Comparison of ENCODE assay signal across 18 cellular contexts in the genomic region with DNA sequence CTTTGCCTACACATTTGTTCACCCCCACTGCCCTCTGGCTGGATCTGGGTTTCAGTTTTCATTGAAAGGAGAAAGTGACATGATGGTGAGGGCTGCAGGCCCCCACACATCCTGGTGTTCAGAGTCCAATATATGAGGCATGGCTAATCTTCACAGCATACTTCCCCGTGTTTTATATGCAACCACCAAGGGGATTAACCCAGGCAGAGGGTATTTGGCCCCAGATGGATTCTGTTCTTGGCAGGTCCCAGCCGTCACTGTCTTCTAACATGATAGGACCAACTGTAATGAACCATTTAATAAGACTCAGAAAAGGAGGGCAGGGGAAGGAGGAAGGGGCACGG. TPM values are rescaled to one million over a fixed set of nuclear protein-coding genes. Genes with fewer than 3 reads are reported as not detected.
DNase-seq lines count a peak whose midpoint lies in the region; ATAC-seq and TF ChIP-seq lines count a peak whose summit lies in the region.
"Had no signal": no experiment of that assay in that cellular context is flagged by ENCODE, and none has a peak within 500 bp of the region (broad histone marks: within the 10 kb centered on the region; RNA-seq: fewer than 3 reads in every experiment).

No MANE protein-coding gene starts in this region.

- ATAC-seq in left cardiac atrium = no peak
- ATAC-seq in SK-N-SH treated with all-trans-retinoic acid at 6 μM for 48 hours = peak; percentile 36; the same call in 2 of the 3 replicates
- ATAC-seq: body of pancreas had no signal

- peaks cover 52% of the 10 kb centered on the region for H3K27me3 Mint-ChIP-seq in activated naive CD8-positive, alpha-beta T cell treated with anti-CD3 and anti-CD28 coated beads for 36 hours

- H3K4me3 ChIP-seq in left ventricle myocardium inferior (peak overlapping the region; percentile 45), mesodermal cell (ENCODE audit: extremely low read depth, insufficient read depth, low read length, poor library complexity, severe bottlenecking) (no peak overlapping the region), tibial artery (no peak overlapping the region)
- H3K4me3 ChIP-seq: body of pancreas, pancreas, stomach, uterus had no signal

- DNase-seq in left ventricle myocardium inferior = no peak
- DNase-seq in left cardiac atrium = no peak
- DNase-seq in tibial artery = no peak
- no peak for DNase-seq in DMS53 (lab: John Stamatoyannopoulos, UW)
- no peak for DNase-seq in SKM-1 (lab: John Stamatoyannopoulos, UW; ENCODE audit: unreplicated experiment)
- no peak for DNase-seq in activated naive CD8-positive, alpha-beta T cell treated with anti-CD3 and anti-CD28 coated beads for 36 hours
- DNase-seq: activated naive CD4-positive, alpha-beta T cell treated with anti-CD3 and anti-CD28 coated beads for 36 hours; activated T-cell treated with anti-CD3 and anti-CD28 coated beads for 4 hours; hippocampal formation; KBM-7 had no signal

- no peaks in the 10 kb centered on the region for H3K36me3 Mint-ChIP-seq in activated naive CD8-positive, alpha-beta T cell treated with anti-CD3 and anti-CD28 coated beads for 36 hours

- H3K4me3 Mint-ChIP-seq in activated naive CD8-positive, alpha-beta T cell treated with anti-CD3 and anti-CD28 coated beads for 36 hours = no peak overlapping the region
- H3K4me3 Mint-ChIP-seq: activated naive CD4-positive, alpha-beta T cell treated with anti-CD3 and anti-CD28 coated beads for 36 hours had no signal

- H3K27me3 ChIP-seq in left ventricle myocardium inferior (ENCODE audit: low read depth) (peaks cover 55% of the 10 kb centered on the region), tibial artery (no peaks in the 10 kb centered on the region)
- H3K27me3 ChIP-seq: body of pancreas, uterus had no signal

- TF ChIP-seq CTCF in left ventricle myocardium inferior (IDR thresholded peaks at IDR 0.05; ENCODE audit: borderline replicate concordance) (no peak), tibial artery (IDR thresholded peaks at IDR 0.05) (no peak)

- H3K9me3 ChIP-seq in left ventricle myocardium inferior (replicated peaks) (no peaks in the 10 kb centered on the region), mesodermal cell (ENCODE audit: control insufficient read depth, low read length) (no peaks in the 10 kb centered on the region), tibial artery (no peaks in the 10 kb centered on the region)
- H3K9me3 ChIP-seq: body of pancreas, pancreas, stomach, uterus had no signal

- H3K9me3 Mint-ChIP-seq in activated naive CD8-positive, alpha-beta T cell treated with anti-CD3 and anti-CD28 coated beads for 36 hours = no peaks in the 10 kb centered on the region
- H3K9me3 Mint-ChIP-seq: activated naive CD4-positive, alpha-beta T cell treated with anti-CD3 and anti-CD28 coated beads for 36 hours had no signal

- peaks cover 53% of the 10 kb centered on the region for H3K4me1 ChIP-seq in left ventricle myocardium inferior
- peaks cover 73% of the 10 kb centered on the region for H3K4me1 ChIP-seq in mesodermal cell (ENCODE audit: control insufficient read depth, insufficient read depth, low read length, poor library complexity, severe bottlenecking)
- H3K4me1 ChIP-seq in tibial artery = peaks cover 0 to 53% (median 28%) of the 10 kb centered on the region in 4 donors
- H3K4me1 ChIP-seq: pancreas, uterus had no signal

- peak overlapping the region; percentile 93 for H3K27ac ChIP-seq in left ventricle myocardium inferior (replicated peaks)
- peak overlapping the region; percentile 91 for H3K27ac ChIP-seq in mesodermal cell (ENCODE audit: low read depth, low read length, severe bottlenecking)
- H3K27ac ChIP-seq in tibial artery = peak overlapping the region; percentile 70 to 81
- H3K27ac ChIP-seq: body of pancreas, pancreas had no signal

- WGBS in mesodermal cell (ENCODE audit: insufficient coverage in 2 of 2), 2 experiments = 65 to 92% methylated on average over 2 of the region's 3 CpGs

- H3K4me1 Mint-ChIP-seq in activated naive CD8-positive, alpha-beta T cell treated with anti-CD3 and anti-CD28 coated beads for 36 hours = no peaks in the 10 kb centered on the region

- no peak overlapping the region for H3K27ac Mint-ChIP-seq in activated naive CD8-positive, alpha-beta T cell treated with anti-CD3 and anti-CD28 coated beads for 36 hours
- H3K27ac Mint-ChIP-seq: activated naive CD4-positive, alpha-beta T cell treated with anti-CD3 and anti-CD28 coated beads for 36 hours had no signal

- intact Hi-C loops in left ventricle myocardium inferior (cut with micrococcal nuclease) (loop anchor here (10.0 kb wide), 1 partner anchor 55 kb away; no protein-coding TSS in a partner anchor), left cardiac atrium (cut with DNase I) (loop anchor here in 1 of 2 donors (5.0 kb wide), 2 partner anchors 82 to 103 kb away; no protein-coding TSS in a partner anchor), tibial artery (cut with DNase I; ENCODE audit: low total_unique reads) (loop anchor here (10.0 kb wide), 1 partner anchor 55 kb away; no protein-coding TSS in a partner anchor)

- H3K36me3 ChIP-seq in left ventricle myocardium inferior (peaks cover 4% of the 10 kb centered on the region), mesodermal cell (ENCODE audit: control insufficient read depth, insufficient read depth, low read length) (peaks cover 3% of the 10 kb centered on the region), tibial artery (no peaks in the 10 kb centered on the region)
- H3K36me3 ChIP-seq: pancreas, stomach, uterus had no signal

TF ChIP-seq in SK-N-SH treated with all-trans-retinoic acid at 6 μM for 48 hours, 23 proteins besides CTCF, POLR2A, EP300 and RAD21:
- TF ChIP-seq OSR1 (CRISPR knock-in tag; IDR thresholded peaks at IDR 0.05) (no peak), ISL1 (CRISPR knock-in tag; IDR thresholded peaks at IDR 0.05) (no peak), ZC3H10 (CRISPR knock-in tag; IDR thresholded peaks at IDR 0.05) (no peak), PPARA (CRISPR knock-in tag; IDR thresholded peaks at IDR 0.05; ENCODE audit: borderline replicate concordance) (no peak), RARB (CRISPR knock-in tag; IDR thresholded peaks at IDR 0.05) (no peak), ZFP3 (CRISPR knock-in tag; IDR thresholded peaks at IDR 0.05) (no peak), TCF4 (CRISPR knock-in tag; IDR thresholded peaks at IDR 0.05; ENCODE audit: borderline replicate concordance) (no peak), ZNF565 (CRISPR knock-in tag; conservative IDR thresholded peaks at IDR 0.05; ENCODE audit: low read depth) (no peak)
- TF ChIP-seq, protein P1, sequence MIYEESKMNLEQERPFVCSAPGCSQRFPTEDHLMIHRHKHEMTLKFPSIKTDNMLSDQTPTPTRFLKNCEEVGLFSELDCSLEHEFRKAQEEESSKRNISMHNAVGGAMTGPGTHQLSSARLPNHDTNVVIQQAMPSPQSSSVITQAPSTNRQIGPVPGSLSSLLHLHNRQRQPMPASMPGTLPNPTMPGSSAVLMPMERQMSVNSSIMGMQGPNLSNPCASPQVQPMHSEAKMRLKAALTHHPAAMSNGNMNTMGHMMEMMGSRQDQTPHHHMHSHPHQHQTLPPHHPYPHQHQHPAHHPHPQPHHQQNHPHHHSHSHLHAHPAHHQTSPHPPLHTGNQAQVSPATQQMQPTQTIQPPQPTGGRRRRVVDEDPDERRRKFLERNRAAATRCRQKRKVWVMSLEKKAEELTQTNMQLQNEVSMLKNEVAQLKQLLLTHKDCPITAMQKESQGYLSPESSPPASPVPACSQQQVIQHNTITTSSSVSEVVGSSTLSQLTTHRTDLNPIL (CRISPR knock-in tag; IDR thresholded peaks at IDR 0.05; ENCODE audit: low read depth) = no peak

RNA-seq across cellular contexts. Expression of a gene that starts 4.4 kb away (rescaled TPM):
- 13,225 TPM for total RNA-seq in left ventricle myocardium inferior
- over 10,000 TPM; 12,863 to 14,182 TPM for total RNA-seq in left cardiac atrium
- 2,277 TPM for polyA plus RNA-seq in mesodermal cell (2013, experiment 1 of 2)
- polyA plus RNA-seq in mesodermal cell (2013, experiment 2 of 2) = 2,014 TPM
- not detected for total RNA-seq in activated naive CD8-positive, alpha-beta T cell treated with anti-CD3 and anti-CD28 coated beads for 36 hours
- total RNA-seq: activated naive CD4-positive, alpha-beta T cell treated with anti-CD3 and anti-CD28 coated beads for 36 hours; kidney epithelial cell had no signal

RNA-seq across cellular contexts. Expression of a gene that starts 45.0 kb away (rescaled TPM):
- not detected for total RNA-seq in left ventricle myocardium inferior
- total RNA-seq in left cardiac atrium = 10 to 100 TPM in 1 of 2 donors, 1 to 10 TPM in 1; 4.9 to 19.2 TPM
- polyA plus RNA-seq in mesodermal cell (2013, experiment 1 of 2) = 1.5 TPM
- 0.76 TPM for polyA plus RNA-seq in mesodermal cell (2013, experiment 2 of 2)
- not detected for total RNA-seq in activated naive CD8-positive, alpha-beta T cell treated with anti-CD3 and anti-CD28 coated beads for 36 hours
- total RNA-seq: activated naive CD4-positive, alpha-beta T cell treated with anti-CD3 and anti-CD28 coated beads for 36 hours; kidney epithelial cell had no signal
- polyA plus RNA-seq: AG04450, stomach had no signal

Comparison
In these comparisons a context has a peak if more than half of its experiments do, and no peak if none do; other contexts are left out.
1. RNA of a gene that starts 4.4 kb away (total RNA-seq): 12,863 to 14,182 TPM in left cardiac atrium and 13,225 TPM in left ventricle myocardium inferior (single experiment); not detected in activated naive CD8-positive, alpha-beta T cell treated with anti-CD3 and anti-CD28 coated beads for 36 hours; every median in the first group is over 1,000 times any median in the second.
2. Peak in every context shown above with its lines, with median percentiles within 50 percentile points of each other: H3K27ac ChIP-seq.